ENCODE assay signal across 9 cellular contexts in genomic region chr7:113137241-113137640, GRCh38. TPM values are rescaled to one million over a fixed set of nuclear protein-coding genes. Genes with fewer than 3 reads are reported as not detected.
"Had no signal": no experiment of that assay in that cellular context is flagged by ENCODE, and none has a peak within 500 bp of the region (broad histone marks: within the 10 kb centered on the region; RNA-seq: fewer than 3 reads in every experiment).

No MANE protein-coding gene starts in this region.

- DNase-seq: H9, HCEC 1CT, KG1 had no signal

- H3K4me3 Mint-ChIP-seq: GM23338, H9, IgD-negative memory B cell had no signal

- H3K4me3 ChIP-seq: GM23338 had no signal

- H2AFZ ChIP-seq: GM23338 had no signal

- ATAC-seq: GM23338 had no signal

- H3K36me3 Mint-ChIP-seq: IgD-negative memory B cell had no signal

- H3K27me3 Mint-ChIP-seq: IgD-negative memory B cell had no signal

- H3K27ac Mint-ChIP-seq: GM23338, H9, IgD-negative memory B cell had no signal

- FAIRE-seq: H1, H54, HTR-8/SVneo had no signal

- H3K9me3 Mint-ChIP-seq: GM23338, H9, IgD-negative memory B cell had no signal

- H3K4me2 ChIP-seq: GM23338 had no signal

- H3K4me1 Mint-ChIP-seq: H9 had no signal

RNA-seq across cellular contexts. Expression of gene GPR85, which starts 50.6 kb away (rescaled TPM):
- total RNA-seq: H9, HT-29 had no signal
- polyA plus RNA-seq: IgD-negative memory B cell had no signal
